ENCODE assay signal across 9 cellular contexts in genomic region chr12:57475271-57476161, GRCh38. TPM values are rescaled to one million over a fixed set of nuclear protein-coding genes. Genes with fewer than 3 reads are reported as not detected.
A peak's percentile ranks its signal among the peaks of the same experiment; 100 is the strongest.
DNase-seq lines count a peak whose midpoint lies in the region; ATAC-seq, FAIRE-seq and TF ChIP-seq lines count a peak whose summit lies in the region.
"Had no signal": no experiment of that assay in that cellular context is flagged by ENCODE, and none has a peak within 500 bp of the region (broad histone marks: within the 10 kb centered on the region; RNA-seq: fewer than 3 reads in every experiment).

No MANE protein-coding gene starts in this region.

- WGBS in thymus, result 62% methylated on average over 84 of the region's 84 CpGs

- peaks cover 24 to 53% of the 10 kb centered on the region in 2 donors for H3K27me3 ChIP-seq in left lung
- no peaks in the 10 kb centered on the region for H3K27me3 ChIP-seq in thymus (ENCODE audit: control insufficient read depth, insufficient read depth)

- TF ChIP-seq POLR2A in GM12891 (IDR thresholded peaks at IDR 0.05; ENCODE audit: low read depth, low read length), result no peak

- no peak for TF ChIP-seq CTCF in brain (conservative IDR thresholded peaks at IDR 0.05)
- TF ChIP-seq CTCF in left lung (IDR thresholded peaks at IDR 0.05), result no peak

- DNase-seq in ACHN, result peak; percentile 50
- peak; percentile 56 to 86 for DNase-seq in left lung
- DNase-seq in GM12891 (ENCODE audit: insufficient read length, low spot score), result no peak

- H3K27ac ChIP-seq in left lung, result peak overlapping the region in 1 of 2 donors; percentile 95
- peak overlapping the region; percentile 20 for H3K27ac ChIP-seq in thymus (ENCODE audit: low read depth)

- peaks cover 0 to 50% of the 10 kb centered on the region in 2 donors for H3K36me3 ChIP-seq in left lung
- peaks cover 48% of the 10 kb centered on the region for H3K36me3 ChIP-seq in thymus (ENCODE audit: control insufficient read depth, insufficient read depth)

- H3K27ac Mint-ChIP-seq in brain, result peak overlapping the region in 1 of 5 experiments; percentile 61

- FAIRE-seq in GM12891 (lab: Jason Lieb, UNC), result no peak

- no peaks in the 10 kb centered on the region for H3K36me3 Mint-ChIP-seq in brain

- in situ Hi-C loops in ACHN (cut with HindIII; ENCODE audit: low pct_ligation_motif_present, low pct_unique_long_range_greater_than_20kb, low sequenced_read_pairs), result no loop called here

- H3K4me1 Mint-ChIP-seq in brain, result peaks cover 9% of the 10 kb centered on the region

- H3K4me3 Mint-ChIP-seq in brain, result peak overlapping the region; percentile 81 to 86 (median 84)

- intact Hi-C loops in left lung (cut with DNase I), result no loop called here

- peaks cover 0 to 5% (median 0%) of the 10 kb centered on the region in 5 experiments for H3K9me3 Mint-ChIP-seq in brain

- H3K4me3 ChIP-seq in left lung (peak overlapping the region; percentile 9 to 64), thymus (ENCODE audit: low read length) (peak overlapping the region; percentile 84)

- H3K9me3 ChIP-seq in left lung, result no peaks in the 10 kb centered on the region
- H3K9me3 ChIP-seq in thymus (ENCODE audit: control insufficient read depth), result no peaks in the 10 kb centered on the region

- ATAC-seq in GM21447 (IDR thresholded peaks at IDR 0.05; ENCODE audit: unreplicated experiment) (peak; percentile 9), left lung (peak; percentile 35), GM18511 (IDR thresholded peaks at IDR 0.05; ENCODE audit: unreplicated experiment) (no peak), HG03457 (IDR thresholded peaks at IDR 0.05; ENCODE audit: unreplicated experiment) (no peak)

- H3K4me1 ChIP-seq in left lung, result peaks cover 0 to 65% of the 10 kb centered on the region in 2 donors
- H3K4me1 ChIP-seq in thymus (ENCODE audit: control insufficient read depth, insufficient read depth, low read length), result peaks cover 31% of the 10 kb centered on the region

- peaks cover 97% of the 10 kb centered on the region for H3K27me3 Mint-ChIP-seq in brain

TF ChIP-seq in GM12891, 5 proteins besides CTCF, POLR2A, EP300 and RAD21:
- TF ChIP-seq POLR2AphosphoS5 (IDR thresholded peaks at IDR 0.05; ENCODE audit: low read depth, low read length), result no peak
- TF ChIP-seq POU2F2 (IDR thresholded peaks at IDR 0.05; ENCODE audit: low read depth, low read length), result no peak
- TF ChIP-seq PAX5 (IDR thresholded peaks at IDR 0.05; ENCODE audit: insufficient read depth, low read length, severe bottlenecking), result no peak
- TF ChIP-seq SPI1 (IDR thresholded peaks at IDR 0.05; ENCODE audit: low read depth, low read length), result no peak
- TF ChIP-seq TAF1 (IDR thresholded peaks at IDR 0.05; ENCODE audit: low read depth, low read length), result no peak
TF ChIP-seq in GM12891: peak in this region for 0.

RNA-seq across cellular contexts. Expression of gene ARHGAP9, which starts 4.2 kb away (rescaled TPM):
- polyA plus RNA-seq in brain (ENCODE audit: insufficient read depth, low read depth, low replicate concordance) (7.6 TPM), thymus (165 TPM)
- 100 to 1,000 TPM in 1 of 2 donors, 10 to 100 TPM in 1; 24.2 to 125 TPM for total RNA-seq in left lung
- 71.0 TPM for polyA plus RNA-seq in GM12891 (2012; ENCODE audit: low read depth, missing spikeins)

RNA-seq across cellular contexts. Expression of gene MARS1, which starts 12.4 kb away (rescaled TPM):
- polyA plus RNA-seq in brain (ENCODE audit: insufficient read depth, low read depth, low replicate concordance) (136 TPM), thymus (117 TPM)
- 100 to 1,000 TPM; 113 to 168 TPM for total RNA-seq in left lung
- 93.4 TPM for polyA plus RNA-seq in GM12891 (2012; ENCODE audit: low read depth, missing spikeins)

RNA-seq across cellular contexts. Expression of gene GLI1, which starts 15.9 kb away (rescaled TPM):
- polyA plus RNA-seq in brain (ENCODE audit: insufficient read depth, low read depth, low replicate concordance), result 0.36 TPM
- 1 to 10 TPM; 1.9 to 7.2 TPM for total RNA-seq in left lung
- 0.71 TPM for polyA plus RNA-seq in thymus
- polyA plus RNA-seq in GM12891 (2012; ENCODE audit: low read depth, missing spikeins), result 0.42 TPM

RNA-seq across cellular contexts. Expression of gene INHBE, which starts 20.4 kb away (rescaled TPM):
- 10.8 TPM for polyA plus RNA-seq in brain (ENCODE audit: insufficient read depth, low read depth, low replicate concordance)
- total RNA-seq in left lung, result under 1 TPM in 1 of 2 donors, not detected in 1; 0.52 TPM
- 0.14 TPM for polyA plus RNA-seq in thymus
- 0.41 TPM for polyA plus RNA-seq in GM12891 (2012; ENCODE audit: low read depth, missing spikeins)
- polyA plus RNA-seq: adipose tissue had no signal

RNA-seq across cellular contexts. Expression of gene INHBC, which starts 40.9 kb away (rescaled TPM):
- polyA plus RNA-seq in brain (ENCODE audit: insufficient read depth, low read depth, low replicate concordance) (not detected), thymus (0.05 TPM)
- total RNA-seq in left lung, result not detected
- 0.15 TPM for polyA plus RNA-seq in GM12891 (2012; ENCODE audit: low read depth, missing spikeins)

Comparison
In these comparisons a context has a peak if more than half of its experiments do, and no peak if none do; other contexts are left out.
1. ATAC-seq: peak in GM21447 (single experiment) and left lung (single experiment); none in GM18511 (single experiment) and HG03457 (single experiment).
2. RNA of gene ARHGAP9, which starts 4.2 kb away (polyA plus RNA-seq): 165 TPM in thymus (single experiment); 7.6 TPM in brain (single experiment); every median in the first group is over 10 times any median in the second.